ENCODE assay signal across 8 cellular contexts in genomic region chr5:39074009-39074886, GRCh38. TPM values are rescaled to one million over a fixed set of nuclear protein-coding genes. Genes with fewer than 3 reads are reported as not detected.
DNase-seq lines count a peak whose midpoint lies in the region; ATAC-seq and TF ChIP-seq lines count a peak whose summit lies in the region.

A gene with protein sequence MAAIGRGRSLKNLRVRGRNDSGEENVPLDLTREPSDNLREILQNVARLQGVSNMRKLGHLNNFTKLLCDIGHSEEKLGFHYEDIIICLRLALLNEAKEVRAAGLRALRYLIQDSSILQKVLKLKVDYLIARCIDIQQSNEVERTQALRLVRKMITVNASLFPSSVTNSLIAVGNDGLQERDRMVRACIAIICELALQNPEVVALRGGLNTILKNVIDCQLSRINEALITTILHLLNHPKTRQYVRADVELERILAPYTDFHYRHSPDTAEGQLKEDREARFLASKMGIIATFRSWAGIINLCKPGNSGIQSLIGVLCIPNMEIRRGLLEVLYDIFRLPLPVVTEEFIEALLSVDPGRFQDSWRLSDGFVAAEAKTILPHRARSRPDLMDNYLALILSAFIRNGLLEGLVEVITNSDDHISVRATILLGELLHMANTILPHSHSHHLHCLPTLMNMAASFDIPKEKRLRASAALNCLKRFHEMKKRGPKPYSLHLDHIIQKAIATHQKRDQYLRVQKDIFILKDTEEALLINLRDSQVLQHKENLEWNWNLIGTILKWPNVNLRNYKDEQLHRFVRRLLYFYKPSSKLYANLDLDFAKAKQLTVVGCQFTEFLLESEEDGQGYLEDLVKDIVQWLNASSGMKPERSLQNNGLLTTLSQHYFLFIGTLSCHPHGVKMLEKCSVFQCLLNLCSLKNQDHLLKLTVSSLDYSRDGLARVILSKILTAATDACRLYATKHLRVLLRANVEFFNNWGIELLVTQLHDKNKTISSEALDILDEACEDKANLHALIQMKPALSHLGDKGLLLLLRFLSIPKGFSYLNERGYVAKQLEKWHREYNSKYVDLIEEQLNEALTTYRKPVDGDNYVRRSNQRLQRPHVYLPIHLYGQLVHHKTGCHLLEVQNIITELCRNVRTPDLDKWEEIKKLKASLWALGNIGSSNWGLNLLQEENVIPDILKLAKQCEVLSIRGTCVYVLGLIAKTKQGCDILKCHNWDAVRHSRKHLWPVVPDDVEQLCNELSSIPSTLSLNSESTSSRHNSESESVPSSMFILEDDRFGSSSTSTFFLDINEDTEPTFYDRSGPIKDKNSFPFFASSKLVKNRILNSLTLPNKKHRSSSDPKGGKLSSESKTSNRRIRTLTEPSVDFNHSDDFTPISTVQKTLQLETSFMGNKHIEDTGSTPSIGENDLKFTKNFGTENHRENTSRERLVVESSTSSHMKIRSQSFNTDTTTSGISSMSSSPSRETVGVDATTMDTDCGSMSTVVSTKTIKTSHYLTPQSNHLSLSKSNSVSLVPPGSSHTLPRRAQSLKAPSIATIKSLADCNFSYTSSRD (N-terminal part only) (minus strand): TSS chr5:39074399. CDS start chr5:39074377, 22 bp downstream.

- ATAC-seq in GM21737 (IDR thresholded peaks at IDR 0.05; ENCODE audit: unreplicated experiment) (peak; percentile 68), esophagus mucosa (peak; percentile 93)

- peak; percentile 76 for DNase-seq in DMS53 treated with DMSO at 0.1 percent for 48 hours (lab: John Stamatoyannopoulos, UW; ENCODE audit: unreplicated experiment)
- DNase-seq in KG1 (lab: John Stamatoyannopoulos, UW), result peak; percentile 85
- DNase-seq in activated T-cell treated with anti-CD3 and anti-CD28 coated beads, Interleukin-2, amount 50 U/mL, for 48 hours, result peak; percentile 93 to 96
- peak; percentile 91 for DNase-seq in myocyte (ENCODE audit: low read depth)
- DNase-seq in stimulated activated CD8-positive, alpha-beta memory T cell treated with anti-CD3 and anti-CD28 coated beads, Interleukin-7, amount 100 ng/mL, for 48 hours (ENCODE audit: extremely low read depth in 1 of 2, low read depth in 1 of 2), result peak; percentile 83 to 91

TF ChIP-seq in PFSK-1, 5 proteins besides CTCF, POLR2A, EP300 and RAD21:
- TF ChIP-seq FOXP2 (optimal IDR thresholded peaks at IDR 0.05; ENCODE audit: borderline replicate concordance, extremely low read depth, extremely low read length, insufficient read depth) (peak; percentile 97), SIN3A (IDR thresholded peaks at IDR 0.05; ENCODE audit: borderline replicate concordance, insufficient read depth, low read length) (0 out of 2 replicates have a peak, but pooled peaks have one; percentile 11), TAF1 (IDR thresholded peaks at IDR 0.05; ENCODE audit: borderline replicate concordance, insufficient read depth, low read length) (peak; percentile 87), REST (IDR thresholded peaks at IDR 0.05; ENCODE audit: insufficient read depth in 1 of 2, low read depth in 2 of 2, low read length in 2 of 2) (no peak), POLR2AphosphoS5 (IDR thresholded peaks at IDR 0.05; ENCODE audit: low read depth, low read length) (peak; percentile 83)
TF ChIP-seq in PFSK-1: peak in this region for 4.

RNA-seq across cellular contexts. Expression of the gene that starts here (rescaled TPM):
- 4.1 TPM for polyA plus RNA-seq in PFSK-1 (2012; ENCODE audit: insufficient read length, low read depth)
- total RNA-seq in esophagus mucosa (18.1 TPM), myocyte (28.5 and 38.3 TPM in 2 replicates)
- 3.4 TPM for polyA plus RNA-seq in myocyte (2012)

Comparison
In these comparisons a context has a peak if more than half of its experiments do, and no peak if none do; other contexts are left out.
1. Peak in every context shown above with its lines: DNase-seq and ATAC-seq.